18 cellular contexts compared by ENCODE assay signal in the genomic region with DNA sequence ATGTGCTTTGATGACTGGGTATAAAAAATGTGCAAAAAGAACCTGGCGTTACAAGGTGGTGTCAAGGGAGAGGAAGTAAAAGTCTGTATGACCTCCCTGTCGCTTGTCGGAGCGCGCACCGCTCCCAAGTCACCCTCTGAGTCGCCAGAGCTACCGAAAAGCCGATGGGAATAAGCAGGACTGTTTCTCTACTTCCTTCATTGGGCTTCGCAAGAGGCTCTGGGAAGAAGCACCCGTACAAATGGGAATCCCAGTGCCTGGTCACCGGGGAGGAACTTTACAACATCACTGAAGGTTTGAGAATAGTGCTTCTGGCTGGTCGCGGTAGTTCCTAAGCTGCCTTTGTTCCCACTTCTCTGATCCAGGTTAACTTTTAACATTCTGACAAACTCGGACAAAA. TPM values are rescaled to one million over a fixed set of nuclear protein-coding genes. Genes with fewer than 3 reads are reported as not detected.
DNase-seq lines count a peak whose midpoint lies in the region; ATAC-seq and TF ChIP-seq lines count a peak whose summit lies in the region.
"Had no signal": no experiment of that assay in that cellular context is flagged by ENCODE, and none has a peak within 500 bp of the region (broad histone marks: within the 10 kb centered on the region; RNA-seq: fewer than 3 reads in every experiment).

No MANE protein-coding gene starts in this region.

- intact Hi-C loops in activated CD8-positive, alpha-beta T cell treated with anti-CD3 and anti-CD28 coated beads for 36 hours (cut with micrococcal nuclease), result loop anchor here (2.0 kb wide), 1 partner anchor 76 kb away; no protein-coding TSS in a partner anchor
- intact Hi-C loops in lower lobe of right lung (cut with DNase I), result no loop called here

- peaks cover 3 to 7% of the 10 kb centered on the region in 2 donors for H3K9me3 ChIP-seq in stomach smooth muscle (ENCODE audit: control insufficient read depth in 2 of 2, low read length in 2 of 2)
- no peaks in the 10 kb centered on the region for H3K9me3 ChIP-seq in lower lobe of right lung
- H3K9me3 ChIP-seq: breast epithelium, transverse colon had no signal

- H3K9me3 Mint-ChIP-seq in activated CD8-positive, alpha-beta T cell treated with anti-CD3 and anti-CD28 coated beads, Interleukin-2, amount 10 ng/mL, durations not matched to agents 7 days and 5 days (ENCODE audit: insufficient read depth), result peaks cover 10% of the 10 kb centered on the region
- H3K9me3 Mint-ChIP-seq in activated CD8-positive, alpha-beta T cell treated with anti-CD3 and anti-CD28 coated beads for 36 hours, result peaks cover 10% of the 10 kb centered on the region
- no peaks in the 10 kb centered on the region for H3K9me3 Mint-ChIP-seq in activated T-cell treated with anti-CD3 and anti-CD28 coated beads, Interleukin-2, amount 50 U/mL, for 72 hours

- H2BK120ac ChIP-seq in mesendoderm (ENCODE audit: low read depth, low read length), result no peak overlapping the region

- H3K4me1 Mint-ChIP-seq in activated CD8-positive, alpha-beta T cell treated with anti-CD3 and anti-CD28 coated beads, Interleukin-2, amount 10 ng/mL, durations not matched to agents 7 days and 5 days (ENCODE audit: low read depth), result peaks cover 44% of the 10 kb centered on the region
- H3K4me1 Mint-ChIP-seq in activated CD8-positive, alpha-beta T cell treated with anti-CD3 and anti-CD28 coated beads for 36 hours (ENCODE audit: low read depth), result peaks cover 43% of the 10 kb centered on the region
- H3K4me1 Mint-ChIP-seq in activated T-cell treated with anti-CD3 and anti-CD28 coated beads, Interleukin-2, amount 50 U/mL, for 72 hours (ENCODE audit: low read depth), result peaks cover 58% of the 10 kb centered on the region

- no peaks in the 10 kb centered on the region for H3K79me2 ChIP-seq in mesendoderm (ENCODE audit: control insufficient read depth, insufficient read depth, low read length)

- peaks cover 90% of the 10 kb centered on the region for H3K27me3 Mint-ChIP-seq in activated CD8-positive, alpha-beta T cell treated with anti-CD3 and anti-CD28 coated beads, Interleukin-2, amount 10 ng/mL, durations not matched to agents 7 days and 5 days (ENCODE audit: low read depth)
- peaks cover 90% of the 10 kb centered on the region for H3K27me3 Mint-ChIP-seq in activated CD8-positive, alpha-beta T cell treated with anti-CD3 and anti-CD28 coated beads for 36 hours
- peaks cover 84% of the 10 kb centered on the region for H3K27me3 Mint-ChIP-seq in activated T-cell treated with anti-CD3 and anti-CD28 coated beads, Interleukin-2, amount 50 U/mL, for 72 hours (ENCODE audit: low read depth)

- peaks cover 17% of the 10 kb centered on the region for H3K36me3 Mint-ChIP-seq in activated CD8-positive, alpha-beta T cell treated with anti-CD3 and anti-CD28 coated beads, Interleukin-2, amount 10 ng/mL, durations not matched to agents 7 days and 5 days (ENCODE audit: low read depth)
- peaks cover 6% of the 10 kb centered on the region for H3K36me3 Mint-ChIP-seq in activated CD8-positive, alpha-beta T cell treated with anti-CD3 and anti-CD28 coated beads for 36 hours (ENCODE audit: low read depth)
- H3K36me3 Mint-ChIP-seq in activated T-cell treated with anti-CD3 and anti-CD28 coated beads, Interleukin-2, amount 50 U/mL, for 72 hours (ENCODE audit: insufficient read depth in 2 of 2), result peaks cover 6 to 8% of the 10 kb centered on the region in 2 donors

- H3K9ac ChIP-seq in mesendoderm (ENCODE audit: low read length), result no peak overlapping the region
- no peak overlapping the region for H3K9ac ChIP-seq in stomach smooth muscle (ENCODE audit: low read length in 2 of 2)

- H3K27me3 ChIP-seq in mesendoderm (ENCODE audit: insufficient read depth, low read length, poor library complexity) (peaks cover 77% of the 10 kb centered on the region), stomach smooth muscle (ENCODE audit: control insufficient read depth in 1 of 2, insufficient read depth in 2 of 2, low read length in 2 of 2) (peaks cover 84 to 97% of the 10 kb centered on the region in 2 donors), lower lobe of right lung (ENCODE audit: low read depth) (peaks cover 100% of the 10 kb centered on the region)

- TF ChIP-seq CTCF in activated CD8-positive, alpha-beta T cell treated with anti-CD3 and anti-CD28 coated beads for 36 hours (IDR thresholded peaks at IDR 0.05), result no peak
- no peak for TF ChIP-seq CTCF in lower lobe of right lung (IDR thresholded peaks at IDR 0.05)

- H3K23ac ChIP-seq in mesendoderm (ENCODE audit: low read length), result no peak overlapping the region

- ATAC-seq in activated CD8-positive, alpha-beta T cell treated with anti-CD3 and anti-CD28 coated beads, Interleukin-2, amount 10 ng/mL, durations not matched to agents 7 days and 5 days, result no peak
- no peak for ATAC-seq in activated CD8-positive, alpha-beta T cell treated with anti-CD3 and anti-CD28 coated beads for 36 hours
- ATAC-seq in activated T-cell treated with anti-CD3 and anti-CD28 coated beads, Interleukin-2, amount 50 U/mL, for 72 hours (replicated peaks in 1 of 2), result no peak
- ATAC-seq in lower lobe of right lung, result no peak
- ATAC-seq: activated CD4-positive, CD25-positive, alpha-beta regulatory T cell treated with anti-CD3 and anti-CD28 coated beads, Interleukin-2, amount 50 U/mL, for 24 hours had no signal

- no peak overlapping the region for H2AK5ac ChIP-seq in mesendoderm (ENCODE audit: low read length)

- no peaks in the 10 kb centered on the region for H3K79me1 ChIP-seq in mesendoderm (ENCODE audit: low read length)

- H3K56ac ChIP-seq in mesendoderm (ENCODE audit: low read length), result no peak overlapping the region

- H4K8ac ChIP-seq in mesendoderm (ENCODE audit: low read depth, low read length), result no peak overlapping the region

- no peak overlapping the region for H2BK15ac ChIP-seq in mesendoderm (replicated peaks; ENCODE audit: low read depth)

- H2BK5ac ChIP-seq in mesendoderm (ENCODE audit: low read length), result no peak overlapping the region

- POLR2A ChIA-PET in activated CD8-positive, alpha-beta T cell treated with anti-CD3 and anti-CD28 coated beads, Interleukin-2, amount 10 ng/mL, durations not matched to agents 7 days and 5 days (lab: Charles Lee), result interaction anchor here (0.7 kb wide), 1 partner anchor 562 kb away, joined by 3 read pairs; no protein-coding TSS in a partner anchor
- POLR2A ChIA-PET in activated CD8-positive, alpha-beta T cell treated with anti-CD3 and anti-CD28 coated beads for 36 hours (lab: Charles Lee), result no interaction called here

- no peak for DNase-seq in activated CD8-positive, alpha-beta T cell treated with anti-CD3 and anti-CD28 coated beads, Interleukin-2, amount 10 ng/mL, durations not matched to agents 7 days and 5 days
- DNase-seq in activated CD8-positive, alpha-beta T cell treated with anti-CD3 and anti-CD28 coated beads for 36 hours, result no peak
- no peak for DNase-seq in activated T-cell treated with anti-CD3 and anti-CD28 coated beads, Interleukin-2, amount 50 U/mL, for 72 hours
- DNase-seq in mesendoderm, result peak; percentile 48
- no peak for DNase-seq in Ammon's horn (ENCODE audit: low spot score)
- DNase-seq in lower lobe of right lung, result no peak
- DNase-seq in NCI-H1930 (lab: John Stamatoyannopoulos, UW), result no peak
- DNase-seq: activated effector memory CD4-positive, alpha-beta T cell treated with anti-CD3 and anti-CD28 coated beads, Interleukin-2, amount 50 U/mL, for 16 hours; DMS 273 treated with DMSO at 0.1 percent for 48 hours; effector CD4-positive, alpha-beta T cell; GM23248; NCI-H187 treated with DMSO at 0.1 percent for 48 hours; PC-3 had no signal

- WGBS in mesendoderm (ENCODE audit: extremely low coverage, insufficient coverage, low lambda C conversion rate), result no CpG with 5 or more reads among the region's 15 CpGs

- CTCF ChIA-PET in activated CD8-positive, alpha-beta T cell treated with anti-CD3 and anti-CD28 coated beads, Interleukin-2, amount 10 ng/mL, durations not matched to agents 7 days and 5 days (lab: Charles Lee), result no interaction called here
- CTCF ChIA-PET in activated CD8-positive, alpha-beta T cell treated with anti-CD3 and anti-CD28 coated beads for 36 hours (lab: Charles Lee), result interaction anchor here (0.8 kb wide), 1 partner anchor 67 kb away, joined by 3 read pairs; no protein-coding TSS in a partner anchor

- H3K36me3 ChIP-seq in mesendoderm (ENCODE audit: control insufficient read depth, insufficient read depth, low read length) (no peaks in the 10 kb centered on the region), stomach smooth muscle (ENCODE audit: control insufficient read depth in 2 of 2, insufficient read depth in 2 of 2, low read length in 2 of 2) (no peaks in the 10 kb centered on the region), lower lobe of right lung (no peaks in the 10 kb centered on the region)
- H3K36me3 ChIP-seq: breast epithelium, transverse colon had no signal

- H4K5ac ChIP-seq in mesendoderm (ENCODE audit: low read length), result no peak overlapping the region

- no peak overlapping the region for H3K4me3 ChIP-seq in mesendoderm (ENCODE audit: low read length)
- peak overlapping the region; percentile 70 to 78 for H3K4me3 ChIP-seq in stomach smooth muscle (ENCODE audit: low read length in 2 of 2)
- no peak overlapping the region for H3K4me3 ChIP-seq in lower lobe of right lung

- H3K4me3 Mint-ChIP-seq in activated CD8-positive, alpha-beta T cell treated with anti-CD3 and anti-CD28 coated beads, Interleukin-2, amount 10 ng/mL, durations not matched to agents 7 days and 5 days, result peak overlapping the region; percentile 73
- no peak overlapping the region for H3K4me3 Mint-ChIP-seq in activated CD8-positive, alpha-beta T cell treated with anti-CD3 and anti-CD28 coated beads for 36 hours
- H3K4me3 Mint-ChIP-seq in activated T-cell treated with anti-CD3 and anti-CD28 coated beads, Interleukin-2, amount 50 U/mL, for 72 hours, result peak overlapping the region; percentile 82 to 88

- H3K27ac ChIP-seq in mesendoderm (ENCODE audit: low read depth, low read length), result no peak overlapping the region
- no peak overlapping the region for H3K27ac ChIP-seq in stomach smooth muscle (ENCODE audit: low read length)
- no peak overlapping the region for H3K27ac ChIP-seq in lower lobe of right lung
- H3K27ac ChIP-seq: GM23248 had no signal

- H3K4ac ChIP-seq in mesendoderm (ENCODE audit: low read depth, low read length), result no peak overlapping the region

- peaks cover 2% of the 10 kb centered on the region for H3K4me1 ChIP-seq in mesendoderm (ENCODE audit: control insufficient read depth, low read depth, low read length)
- H3K4me1 ChIP-seq in stomach smooth muscle (ENCODE audit: control insufficient read depth, insufficient read depth, low read length), result peaks cover 51% of the 10 kb centered on the region
- H3K4me1 ChIP-seq in lower lobe of right lung, result peaks cover 58% of the 10 kb centered on the region

- no peak overlapping the region for H3K4me2 ChIP-seq in mesendoderm (ENCODE audit: low read length)

- H3K18ac ChIP-seq in mesendoderm (ENCODE audit: low read length), result no peak overlapping the region

- no peak overlapping the region for H3K27ac Mint-ChIP-seq in activated CD8-positive, alpha-beta T cell treated with anti-CD3 and anti-CD28 coated beads, Interleukin-2, amount 10 ng/mL, durations not matched to agents 7 days and 5 days
- H3K27ac Mint-ChIP-seq in activated CD8-positive, alpha-beta T cell treated with anti-CD3 and anti-CD28 coated beads for 36 hours, result no peak overlapping the region
- no peak overlapping the region for H3K27ac Mint-ChIP-seq in activated T-cell treated with anti-CD3 and anti-CD28 coated beads, Interleukin-2, amount 50 U/mL, for 72 hours

RNA-seq across cellular contexts. Expression of a gene that starts 1.3 kb away (rescaled TPM):
- total RNA-seq in activated CD8-positive, alpha-beta T cell treated with anti-CD3 and anti-CD28 coated beads, Interleukin-2, amount 10 ng/mL, durations not matched to agents 7 days and 5 days, result not detected
- not detected for total RNA-seq in activated CD8-positive, alpha-beta T cell treated with anti-CD3 and anti-CD28 coated beads for 36 hours
- total RNA-seq in activated T-cell treated with anti-CD3 and anti-CD28 coated beads, Interleukin-2, amount 50 U/mL, for 72 hours, result not detected
- 0.24 TPM for polyA plus RNA-seq in mesendoderm (2013, experiment 1 of 2)
- polyA plus RNA-seq in mesendoderm (2013, experiment 2 of 2), result 0.22 TPM
- total RNA-seq in lower lobe of right lung, result 0.86 TPM
- total RNA-seq: GM23248, M059J, PC-3 had no signal

Comparison
In these comparisons a context has a peak if more than half of its experiments do, and no peak if none do; other contexts are left out.
1. H3K4me3 ChIP-seq: peak in stomach smooth muscle (2 of 2); none in mesendoderm (single experiment) and lower lobe of right lung (single experiment).